ENCODE assay signal across 8 cellular contexts in genomic region chr1:239387304-239388231, GRCh38. TPM values are rescaled to one million over a fixed set of nuclear protein-coding genes. Genes with fewer than 3 reads are reported as not detected.
DNase-seq lines count a peak whose midpoint lies in the region; ATAC-seq and TF ChIP-seq lines count a peak whose summit lies in the region.

No MANE protein-coding gene starts in this region.

- DNase-seq in HK-2 (ENCODE audit: unreplicated experiment) (peak; percentile 20), breast epithelium (ENCODE audit: low spot score in 2 of 2) (no peak), mucosa of descending colon (peak; percentile 32 to 52 (median 51)), hepatic stellate cell (ENCODE audit: low spot score) (no peak), NCI-H2107 (lab: John Stamatoyannopoulos, UW) (no peak)

- H3K36me3 ChIP-seq in breast epithelium (no peaks in the 10 kb centered on the region), mucosa of descending colon (ENCODE audit: low read depth) (no peaks in the 10 kb centered on the region)

- H3K4me1 ChIP-seq in breast epithelium: no peaks in the 10 kb centered on the region
- no peaks in the 10 kb centered on the region for H3K4me1 ChIP-seq in mucosa of descending colon (ENCODE audit: low read depth)

- TF ChIP-seq POLR2A in breast epithelium (IDR thresholded peaks at IDR 0.05): no peak

- ATAC-seq in mucosa of descending colon (peak; percentile 35), HG02588 (IDR thresholded peaks at IDR 0.05; ENCODE audit: unreplicated experiment) (no peak), GM21360 (IDR thresholded peaks at IDR 0.05; ENCODE audit: unreplicated experiment) (no peak)

- TF ChIP-seq CTCF in 22Rv1 (IDR thresholded peaks at IDR 0.05) (no peak), breast epithelium (IDR thresholded peaks at IDR 0.05) (no peak), mucosa of descending colon (IDR thresholded peaks at IDR 0.05) (no peak)

- intact Hi-C loops in breast epithelium (cut with DNase I; ENCODE audit: low total_unique reads): no loop called here
- intact Hi-C loops in mucosa of descending colon (cut with DNase I, micrococcal nuclease): no loop called here

- H3K27ac ChIP-seq in 22Rv1: peak overlapping the region; percentile 85
- no peak overlapping the region for H3K27ac ChIP-seq in breast epithelium

- H3K27me3 ChIP-seq in breast epithelium: peaks cover 0 to 27% of the 10 kb centered on the region in 2 donors

- H3K9me3 ChIP-seq in breast epithelium: no peaks in the 10 kb centered on the region
- H3K9me3 ChIP-seq in mucosa of descending colon: no peaks in the 10 kb centered on the region

- H3K4me3 ChIP-seq in breast epithelium (peak overlapping the region; percentile 33 to 66 (median 59)), mucosa of descending colon (peak overlapping the region; percentile 33)

RNA-seq across cellular contexts. Expression of gene CHRM3, which starts 1.2 kb away (rescaled TPM):
- 1 to 10 TPM; 1.6 to 4.8 (median 4.6) TPM for total RNA-seq in breast epithelium
- total RNA-seq in mucosa of descending colon: 10 to 100 TPM; 11.4 to 48.2 (median 15.1) TPM

Comparison
In these comparisons a context has a peak if more than half of its experiments do, and no peak if none do; other contexts are left out.
1. DNase-seq: peak in HK-2 (single experiment) and mucosa of descending colon (3 of 3); none in breast epithelium (0 of 2), hepatic stellate cell (single experiment) and NCI-H2107 (single experiment).